Comparison of ENCODE assay signal across 8 cellular contexts in genomic region chr2:71331331-71331580, GRCh38. TPM values are rescaled to one million over a fixed set of nuclear protein-coding genes. Genes with fewer than 3 reads are reported as not detected.
DNase-seq lines count a peak whose midpoint lies in the region; ATAC-seq and TF ChIP-seq lines count a peak whose summit lies in the region.
"Not testable (repeated sequence)": the region's sequence is repeated elsewhere in the genome, so short reads cannot be mapped to it uniquely, and the experiment has no call there.

No MANE protein-coding gene starts in this region.

- H3K27me3 Mint-ChIP-seq in natural killer cell treated with Interleukin-12 subunit alpha and Interleukin-12 subunit beta and Interleukin-15 and Interleukin-18, amount 100 ng/mL, for 72 hours = not testable (repeated sequence)

- in situ Hi-C loops in Panc1 (cut with HindIII; ENCODE audit: low pct_unique_long_range_greater_than_20kb, low sequenced_read_pairs) = not testable (repeated sequence)

- POLR2A ChIA-PET in Panc1 (lab: Charles Lee) = interaction anchor here (0.6 to 0.8 kb wide), 2 partner anchors 31 to 52 kb away, joined by 3 to 9 read pairs; no protein-coding TSS in a partner anchor

- H3K36me3 Mint-ChIP-seq in natural killer cell treated with Interleukin-12 subunit alpha and Interleukin-12 subunit beta and Interleukin-15 and Interleukin-18, amount 100 ng/mL, for 72 hours = peaks cover 27% of the 10 kb centered on the region

- peaks cover 22 to 39% of the 10 kb centered on the region in 2 donors for H3K4me1 Mint-ChIP-seq in natural killer cell treated with Interleukin-12 subunit alpha and Interleukin-12 subunit beta and Interleukin-15 and Interleukin-18, amount 100 ng/mL, for 72 hours (ENCODE audit: low read depth in 2 of 2)

- peak overlapping the region; percentile 99 for H3K4me3 Mint-ChIP-seq in natural killer cell treated with Interleukin-12 subunit alpha and Interleukin-12 subunit beta and Interleukin-15 and Interleukin-18, amount 100 ng/mL, for 72 hours

- not testable (repeated sequence) for TF ChIP-seq CTCF in AG10803 (conservative IDR thresholded peaks at IDR 0.05; ENCODE audit: low read length); Panc1 (IDR thresholded peaks at IDR 0.05); cardiac fibroblast (IDR thresholded peaks at IDR 0.05; ENCODE audit: low read depth, low read length); heart right ventricle (IDR thresholded peaks at IDR 0.05)

- H3K36me3 ChIP-seq in H7 (replicated peaks; ENCODE audit: control insufficient read depth, insufficient read depth, low read length); Panc1 (ENCODE audit: control insufficient read depth, insufficient read depth, low read length): not testable (repeated sequence)
- peaks cover 0 to 11% (median 0%) of the 10 kb centered on the region in 9 donors for H3K36me3 ChIP-seq in heart right ventricle

- H3K27ac ChIP-seq in Panc1 (ENCODE audit: low read length) (peak overlapping the region; percentile 46), heart right ventricle (peak overlapping the region in 9 of 10 donors; percentile 38 to 96 (median 95))

- DNase-seq in AG10803 (ENCODE audit: low read depth); H7; Panc1 (ENCODE audit: low read depth, low spot score); cardiac fibroblast (ENCODE audit: low read depth in 2 of 2); heart right ventricle; natural killer cell treated with Interleukin-12 subunit alpha and Interleukin-12 subunit beta and Interleukin-15 and Interleukin-18, amount 100 ng/mL, for 72 hours (ENCODE audit: low spot score): not testable (repeated sequence)
- DNase-seq in activated T-cell treated with anti-CD3 and anti-CD28 coated beads, Interleukin-2, amount 50 U/mL, for 1 hour = peak; percentile 35
- DNase-seq in stimulated activated CD8-positive, alpha-beta memory T cell treated with anti-CD3 and anti-CD28 coated beads, Interleukin-15, amount 100 ng/mL, for 24 hours (ENCODE audit: low read depth) = peak; percentile 3

- not testable (repeated sequence) for H3K9me3 ChIP-seq in Panc1 (ENCODE audit: control insufficient read depth, insufficient read depth, low read depth, low read length); heart right ventricle

- peaks cover 14% of the 10 kb centered on the region; the same call in 1 of the 2 replicates for H3K4me1 ChIP-seq in Panc1 (ENCODE audit: control insufficient read depth, insufficient read depth, low read length)
- peaks cover 3 to 46% (median 35%) of the 10 kb centered on the region in 9 donors for H3K4me1 ChIP-seq in heart right ventricle

- not testable (repeated sequence) for ATAC-seq in Panc1, heart right ventricle
- ATAC-seq in natural killer cell treated with Interleukin-12 subunit alpha and Interleukin-12 subunit beta and Interleukin-15 and Interleukin-18, amount 100 ng/mL, for 72 hours = peak in 1 of 2 donors; percentile 0

- intact Hi-C loops in Panc1 (cut with micrococcal nuclease; ENCODE audit: unreplicated experiment) = not testable (repeated sequence)
- intact Hi-C loops in heart right ventricle (cut with DNase I) = loop anchor here in 6 of 10 donors (1.0 to 5.0 kb wide), 8 partner anchors 34 to 109 kb away; partner anchors contain the start of gene PAIP2B (in 2 of the 6)

- H3K27ac Mint-ChIP-seq in natural killer cell treated with Interleukin-12 subunit alpha and Interleukin-12 subunit beta and Interleukin-15 and Interleukin-18, amount 100 ng/mL, for 72 hours = peak overlapping the region; percentile 97 to 98

- BruUV-seq in Panc1 (replicated peaks; lab: Mats Ljungman, UMichigan) = not testable (repeated sequence)

- H3K27me3 ChIP-seq in H7 (ENCODE audit: control insufficient read depth, insufficient read depth, low read length); Panc1 (ENCODE audit: control insufficient read depth, insufficient read depth, low read length); heart right ventricle: not testable (repeated sequence)

- H3K9me3 Mint-ChIP-seq in natural killer cell treated with Interleukin-12 subunit alpha and Interleukin-12 subunit beta and Interleukin-15 and Interleukin-18, amount 100 ng/mL, for 72 hours = not testable (repeated sequence)

- peak overlapping the region; percentile 43 for H3K4me3 ChIP-seq in AG10803 (ENCODE audit: low read length)
- peak overlapping the region; percentile 71 for H3K4me3 ChIP-seq in H7 (ENCODE audit: insufficient read depth, low read depth, low read length)
- H3K4me3 ChIP-seq in Panc1 (ENCODE audit: low read depth in 2 of 2, low read length in 2 of 2) = peak overlapping the region; percentile 96
- peak overlapping the region; percentile 22 for H3K4me3 ChIP-seq in cardiac fibroblast (replicated peaks in 1 of 2; ENCODE audit: low read depth in 2 of 2, low read length in 2 of 2)
- H3K4me3 ChIP-seq in heart right ventricle = peak overlapping the region in 9 of 10 donors; percentile 71 to 97 (median 85)

- WGBS in heart right ventricle, 2 donors = 10 to 15% methylated on average over 9 of the region's 9 CpGs

- CTCF ChIA-PET in Panc1 (lab: Charles Lee) = interaction anchor here (0.6 to 2.0 kb wide), 11 partner anchors 32 to 987 kb away, joined by 3 to 15 read pairs (median 8); no protein-coding TSS in a partner anchor

RNA-seq across cellular contexts. Expression of gene ZNF638, which starts 0.3 kb away (rescaled TPM):
- total RNA-seq in H7 (2014; rRNA removed; shearing (Covaris generic)) = 101 and 134 TPM in 2 replicates
- total RNA-seq in Panc1 (2021; ENCODE audit: unreplicated experiment) = 80.8 TPM
- polyA plus RNA-seq in Panc1 (2012; ENCODE audit: insufficient read length) = 34.1 TPM
- total RNA-seq in heart right ventricle = 100 to 1,000 TPM in 1 of 10 donors, 10 to 100 TPM in 9; 68.4 to 100 (median 82.8) TPM
- polyA plus RNA-seq in heart right ventricle = 100 to 1,000 TPM in 1 of 2 donors, 10 to 100 TPM in 1; 45.2 to 219 TPM
- 100 to 1,000 TPM; 104 to 135 TPM for total RNA-seq in natural killer cell treated with Interleukin-12 subunit alpha and Interleukin-12 subunit beta and Interleukin-15 and Interleukin-18, amount 100 ng/mL, for 72 hours

Comparison
In these comparisons a context has a peak if more than half of its experiments do, and no peak if none do; other contexts are left out.
1. H3K4me3 ChIP-seq: peak in every context shown above with its lines; median percentile 96 in Panc1; 85 in heart right ventricle; 71 in H7; 43 in AG10803; 22 in cardiac fibroblast.